Comparison of ENCODE assay signal across 15 cellular contexts in the genomic region with DNA sequence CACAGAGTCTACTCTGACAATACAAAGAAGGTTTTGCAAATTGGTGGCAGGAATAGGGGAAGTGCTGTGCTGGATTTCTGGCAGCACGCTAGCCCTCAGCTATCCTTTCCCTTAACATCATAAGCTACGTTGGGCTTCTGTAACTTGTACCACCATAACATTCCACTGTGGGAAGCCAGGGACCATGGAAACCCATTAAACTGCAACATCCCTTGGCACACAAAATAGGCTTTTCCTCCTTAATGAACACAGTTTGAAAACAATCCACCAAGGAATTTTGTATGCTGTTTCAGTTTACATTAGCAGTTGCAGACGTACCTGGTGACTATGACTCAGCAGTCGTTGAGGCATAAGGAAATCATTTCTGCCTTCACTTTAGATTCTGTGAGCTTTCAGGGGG.
DNase-seq lines count a peak whose midpoint lies in the region; ATAC-seq and TF ChIP-seq lines count a peak whose summit lies in the region.
"Had no signal": no experiment of that assay in that cellular context is flagged by ENCODE, and none has a peak within 500 bp of the region (broad histone marks: within the 10 kb centered on the region; RNA-seq: fewer than 3 reads in every experiment).

No MANE protein-coding gene starts in this region.

- H3K27me3 Mint-ChIP-seq in activated naive CD8-positive, alpha-beta T cell treated with anti-CD3 and anti-CD28 coated beads, Interleukin-2, amount 50 U/mL, for 24 hours, result no peaks in the 10 kb centered on the region

- no peaks in the 10 kb centered on the region for H3K9me3 Mint-ChIP-seq in activated naive CD8-positive, alpha-beta T cell treated with anti-CD3 and anti-CD28 coated beads, Interleukin-2, amount 50 U/mL, for 24 hours

- H3K4me1 Mint-ChIP-seq in activated naive CD8-positive, alpha-beta T cell treated with anti-CD3 and anti-CD28 coated beads, Interleukin-2, amount 50 U/mL, for 24 hours, result no peaks in the 10 kb centered on the region

- H3K27me3 ChIP-seq in mammary epithelial cell (ENCODE audit: insufficient read depth, low read length) (no peaks in the 10 kb centered on the region), colonic mucosa (no peaks in the 10 kb centered on the region)
- H3K27me3 ChIP-seq: heart left ventricle had no signal

- peak; percentile 47; the same call in 1 of the 2 replicates for TF ChIP-seq EP300 in Ishikawa (IDR thresholded peaks at IDR 0.05; ENCODE audit: borderline replicate concordance)

- in situ Hi-C loops in ACHN (cut with HindIII; ENCODE audit: low pct_ligation_motif_present, low pct_unique_long_range_greater_than_20kb, low sequenced_read_pairs) (no loop called here), mammary epithelial cell (cut with MboI; ENCODE audit: low sequenced_read_pairs in 2 of 2) (no loop called here)

- no peak for ATAC-seq in GM21447 (IDR thresholded peaks at IDR 0.05; ENCODE audit: unreplicated experiment)
- no peak for ATAC-seq in activated naive CD8-positive, alpha-beta T cell treated with anti-CD3 and anti-CD28 coated beads, Interleukin-2, amount 50 U/mL, for 24 hours
- no peak for ATAC-seq in GM21576 (IDR thresholded peaks at IDR 0.05; ENCODE audit: unreplicated experiment)
- ATAC-seq: heart left ventricle had no signal

- H3K4me3 ChIP-seq in mammary epithelial cell (replicated peaks in 1 of 3; ENCODE audit: insufficient read depth in 1 of 3, low read depth in 2 of 3, low read length in 3 of 3) (no peak overlapping the region), colonic mucosa (no peak overlapping the region)
- H3K4me3 ChIP-seq: heart left ventricle, lung had no signal

- intact Hi-C loops in mammary epithelial cell (cut with micrococcal nuclease), result no loop called here
- intact Hi-C loops in colonic mucosa (cut with DNase I), result no loop called here

- peak; percentile 21 for DNase-seq in ACHN
- no peak for DNase-seq in mammary epithelial cell
- peak; percentile 62 for DNase-seq in islet precursor cell
- no peak for DNase-seq in activated naive CD8-positive, alpha-beta T cell treated with anti-CD3 and anti-CD28 coated beads, Interleukin-2, amount 50 U/mL, for 24 hours
- no peak for DNase-seq in colonic mucosa
- DNase-seq: activated CD4-positive, alpha-beta T cell treated with anti-CD3 and anti-CD28 coated beads for 1 hour; activated T-cell treated with anti-CD3 and anti-CD28 coated beads for 4 hours; effector CD4-positive, alpha-beta T cell; heart left ventricle; MM.1S; NCI-H2171 treated with DMSO at 0.1 percent for 48 hours had no signal

- CTCF ChIA-PET in mammary epithelial cell (lab: Charles Lee; ENCODE audit: low non-redundant PET), result no interaction called here

- WGBS in mammary epithelial cell (ENCODE audit: low coverage, missing lambda C conversion rate), result 49% methylated on average over 4 of the region's 4 CpGs

- H2AFZ ChIP-seq in mammary epithelial cell (ENCODE audit: low read depth, low read length), result peak overlapping the region; percentile 75

- dilution Hi-C loops in mammary epithelial cell (cut with HindIII; ENCODE audit: low sequenced_read_pairs), result no loop called here

- BruUV-seq in mammary epithelial cell (replicated peaks; lab: Mats Ljungman, UMichigan), result no TSS peak

- H3K4me3 Mint-ChIP-seq in activated naive CD8-positive, alpha-beta T cell treated with anti-CD3 and anti-CD28 coated beads, Interleukin-2, amount 50 U/mL, for 24 hours, result no peak overlapping the region

- TF ChIP-seq CTCF in mammary epithelial cell (conservative IDR thresholded peaks at IDR 0.05 in 1 of 2, IDR thresholded peaks at IDR 0.05 in 1 of 2; ENCODE audit: extremely low read depth in 1 of 2, insufficient read depth in 1 of 2, low read depth in 1 of 2, low read length in 2 of 2), result no peak
- no peak for TF ChIP-seq CTCF in colonic mucosa (IDR thresholded peaks at IDR 0.05)

- no peaks in the 10 kb centered on the region for H3K36me3 Mint-ChIP-seq in activated naive CD8-positive, alpha-beta T cell treated with anti-CD3 and anti-CD28 coated beads, Interleukin-2, amount 50 U/mL, for 24 hours (ENCODE audit: low read depth)

- no peak overlapping the region for H3K27ac Mint-ChIP-seq in activated naive CD8-positive, alpha-beta T cell treated with anti-CD3 and anti-CD28 coated beads, Interleukin-2, amount 50 U/mL, for 24 hours

- peak overlapping the region; percentile 35 for H3K4me2 ChIP-seq in mammary epithelial cell (ENCODE audit: insufficient read depth, low read depth, low read length)

- H4K20me1 ChIP-seq in mammary epithelial cell (ENCODE audit: insufficient read depth, low read length), result no peaks in the 10 kb centered on the region

- H3K9me3 ChIP-seq in mammary epithelial cell (replicated peaks; ENCODE audit: insufficient read depth, low read length), result no peaks in the 10 kb centered on the region
- no peaks in the 10 kb centered on the region for H3K9me3 ChIP-seq in colonic mucosa
- H3K9me3 ChIP-seq: heart left ventricle had no signal

- H3K79me2 ChIP-seq in mammary epithelial cell (ENCODE audit: insufficient read depth, low read length), result no peaks in the 10 kb centered on the region

- H3K36me3 ChIP-seq in mammary epithelial cell (ENCODE audit: insufficient read depth, low read length), result no peaks in the 10 kb centered on the region
- H3K36me3 ChIP-seq in colonic mucosa, result no peaks in the 10 kb centered on the region
- H3K36me3 ChIP-seq: heart left ventricle had no signal

- no peaks in the 10 kb centered on the region for H3K4me1 ChIP-seq in mammary epithelial cell (ENCODE audit: insufficient read depth, low read length)
- H3K4me1 ChIP-seq in colonic mucosa, result no peaks in the 10 kb centered on the region

- TF ChIP-seq RAD21 in Ishikawa (IDR thresholded peaks at IDR 0.05; ENCODE audit: low read depth), result no peak

- H3K27ac ChIP-seq in mammary epithelial cell (ENCODE audit: insufficient read depth, low read depth, low read length), result no peak overlapping the region
- no peak overlapping the region for H3K27ac ChIP-seq in colonic mucosa
- H3K27ac ChIP-seq: heart left ventricle had no signal

- H3K9ac ChIP-seq in mammary epithelial cell (ENCODE audit: insufficient read depth, low read length) (no peak overlapping the region), colonic mucosa (ENCODE audit: low read depth in 2 of 2, low read length in 2 of 2) (no peak overlapping the region)

TF ChIP-seq in Ishikawa, 13 proteins besides CTCF, POLR2A, EP300 and RAD21:
- TF ChIP-seq ZBTB7A (IDR thresholded peaks at IDR 0.05; ENCODE audit: low read depth) (no peak), TCF12 (IDR thresholded peaks at IDR 0.05; ENCODE audit: low read depth) (peak; percentile 32; the same call in 1 of the 2 replicates), NFIC (IDR thresholded peaks at IDR 0.05) (peak; percentile 26; the same call in 1 of the 2 replicates), EGR1 (IDR thresholded peaks at IDR 0.05) (no peak), TEAD4 (IDR thresholded peaks at IDR 0.05) (peak; percentile 38; the same call in 1 of the 2 replicates), FOXM1 (IDR thresholded peaks at IDR 0.05; ENCODE audit: borderline replicate concordance, low read depth) (no peak)
- TF ChIP-seq, protein P1, sequence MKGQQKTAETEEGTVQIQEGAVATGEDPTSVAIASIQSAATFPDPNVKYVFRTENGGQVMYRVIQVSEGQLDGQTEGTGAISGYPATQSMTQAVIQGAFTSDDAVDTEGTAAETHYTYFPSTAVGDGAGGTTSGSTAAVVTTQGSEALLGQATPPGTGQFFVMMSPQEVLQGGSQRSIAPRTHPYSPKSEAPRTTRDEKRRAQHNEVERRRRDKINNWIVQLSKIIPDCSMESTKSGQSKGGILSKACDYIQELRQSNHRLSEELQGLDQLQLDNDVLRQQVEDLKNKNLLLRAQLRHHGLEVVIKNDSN (IDR thresholded peaks at IDR 0.05), result no peak

Comparison
In these comparisons a context has a peak if more than half of its experiments do, and no peak if none do; other contexts are left out.
1. DNase-seq: peak in ACHN (single experiment) and islet precursor cell (single experiment); none in mammary epithelial cell (single experiment), activated naive CD8-positive, alpha-beta T cell treated with anti-CD3 and anti-CD28 coated beads, Interleukin-2, amount 50 U/mL, for 24 hours (single experiment) and colonic mucosa (single experiment).